8 cellular contexts compared by ENCODE assay signal in genomic region chr1:205631010-205631726, GRCh38. TPM values are rescaled to one million over a fixed set of nuclear protein-coding genes. Genes with fewer than 3 reads are reported as not detected.
DNase-seq lines count a peak whose midpoint lies in the region; ATAC-seq and TF ChIP-seq lines count a peak whose summit lies in the region.

No MANE protein-coding gene starts in this region.

- WGBS in right lobe of liver (ENCODE audit: insufficient coverage, low coverage, low lambda C conversion rate, missing lambda C conversion rate): 0% methylated on average over 29 of the region's 73 CpGs

- peak; percentile 62 for ATAC-seq in GM19438 (IDR thresholded peaks at IDR 0.05; ENCODE audit: low read depth, unreplicated experiment)
- ATAC-seq in HG03565 (IDR thresholded peaks at IDR 0.05; ENCODE audit: unreplicated experiment): peak; percentile 48
- ATAC-seq in right lobe of liver: peak; percentile 57 to 71 (median 62)

- peak overlapping the region; percentile 76 to 94 (median 89) for H3K27ac ChIP-seq in right lobe of liver

- peaks cover 0 to 41% (median 5%) of the 10 kb centered on the region in 4 donors for H3K4me1 ChIP-seq in right lobe of liver

- no peak for TF ChIP-seq CTCF in right lobe of liver (IDR thresholded peaks at IDR 0.05)

- peak overlapping the region; percentile 53 to 61 (median 53) for H3K4me3 ChIP-seq in right lobe of liver

- H3K27me3 ChIP-seq in right lobe of liver: no peaks in the 10 kb centered on the region

- H3K9me3 ChIP-seq in right lobe of liver: no peaks in the 10 kb centered on the region

- H3K36me3 ChIP-seq in right lobe of liver: no peaks in the 10 kb centered on the region

- DNase-seq in CD1c-positive myeloid dendritic cell (ENCODE audit: extremely low spot score) (peak; percentile 82), NCI-H748 (lab: John Stamatoyannopoulos, UW; ENCODE audit: unreplicated experiment) (peak; percentile 86), dermis blood vessel endothelial cell (peak; percentile 82), right lobe of liver (peak; percentile 79 to 82 (median 81))
- peak; percentile 54 to 80 for DNase-seq in activated CD4-positive, alpha-beta T cell treated with anti-CD3 and anti-CD28 coated beads, Interleukin-2, amount 50 U/mL, for 24 hours (ENCODE audit: low read depth in 1 of 2, low spot score in 1 of 2)
- DNase-seq in stimulated activated CD4-positive, alpha-beta T cell treated with anti-CD3 and anti-CD28 coated beads, Interleukin-4, amount 100 ng/mL, for 48 hours (ENCODE audit: low read depth in 2 of 2): peak; percentile 69 to 78

- peak; percentile 5 for TF ChIP-seq POLR2A in right lobe of liver (IDR thresholded peaks at IDR 0.05)

- intact Hi-C loops in right lobe of liver (cut with DNase I): no loop called here

RNA-seq across cellular contexts. Expression of gene ELK4, which starts 0.6 kb away (rescaled TPM):
- total RNA-seq in dermis blood vessel endothelial cell (33.4 and 65.3 TPM in 2 replicates), right lobe of liver (10 to 100 TPM; 15.1 to 39.2 (median 26.9) TPM)

RNA-seq across cellular contexts. Expression of gene SLC45A3, which starts 49.1 kb away (rescaled TPM):
- total RNA-seq in dermis blood vessel endothelial cell (23.7 and 34.9 TPM in 2 replicates), right lobe of liver (10 to 100 TPM in 2 of 6 experiments, 1 to 10 TPM in 4; 6.9 to 27.0 (median 7.9) TPM)

Comparison
In these comparisons a context has a peak if more than half of its experiments do, and no peak if none do; other contexts are left out.
1. Peak in every context shown above with its lines: DNase-seq, ATAC-seq, H3K4me3 ChIP-seq and H3K27ac ChIP-seq.